9 cellular contexts compared by ENCODE assay signal in the genomic region with DNA sequence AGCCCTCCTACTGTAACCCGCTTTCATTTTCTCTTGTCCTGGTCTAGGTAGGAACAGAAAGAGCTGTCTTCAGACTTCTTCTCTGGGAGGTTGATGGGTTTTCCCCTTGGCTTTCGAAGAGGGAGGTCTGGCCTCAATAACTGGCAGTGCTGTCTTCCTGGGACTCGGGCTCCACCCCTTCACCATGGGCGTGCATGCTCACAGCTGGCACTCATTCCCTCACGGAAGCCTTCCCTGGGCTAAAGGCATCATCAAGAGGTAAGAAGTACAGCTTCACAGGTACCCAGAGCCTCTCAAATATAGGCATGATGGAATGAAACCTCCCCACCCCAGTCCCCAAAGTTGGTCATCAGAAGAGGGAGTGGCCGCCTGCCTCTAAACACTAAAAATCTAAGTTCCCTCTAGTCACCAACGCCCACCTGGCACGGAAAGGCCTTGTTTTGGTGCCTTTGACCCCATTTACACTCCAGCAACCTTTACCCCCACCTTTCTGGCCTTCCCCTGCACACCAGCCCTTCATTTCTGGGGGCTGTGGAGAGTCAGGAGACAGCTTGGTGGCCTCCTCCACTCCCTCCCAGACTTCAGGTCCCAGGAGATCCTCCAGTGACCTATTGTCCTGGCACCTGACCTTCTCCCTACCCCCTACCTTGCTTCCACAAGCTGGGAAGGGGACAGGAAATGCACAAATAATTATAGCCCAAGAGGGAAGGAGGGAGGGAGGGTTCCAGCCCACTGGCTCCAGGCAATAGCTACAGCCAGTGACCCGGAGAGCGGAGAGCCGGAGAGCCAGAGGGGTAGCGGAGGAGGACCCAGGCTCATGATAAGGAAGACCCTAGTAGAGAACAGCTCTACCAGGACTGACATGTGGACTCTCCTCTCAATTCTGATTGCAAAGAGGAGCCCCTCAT. TPM values are rescaled to one million over a fixed set of nuclear protein-coding genes. Genes with fewer than 3 reads are reported as not detected.
A peak's percentile ranks its signal among the peaks of the same experiment; 100 is the strongest.
DNase-seq lines count a peak whose midpoint lies in the region; ATAC-seq and TF ChIP-seq lines count a peak whose summit lies in the region.
"Had no signal": no experiment of that assay in that cellular context is flagged by ENCODE, and none has a peak within 500 bp of the region (broad histone marks: within the 10 kb centered on the region; RNA-seq: fewer than 3 reads in every experiment).

No MANE protein-coding gene starts in this region.

- peak overlapping the region; percentile 57 for H3K27ac Mint-ChIP-seq in endothelial cell (ENCODE audit: unreplicated experiment)

- no peak for TF ChIP-seq CTCF in GM13976 (IDR thresholded peaks at IDR 0.05; ENCODE audit: borderline replicate concordance, control extremely low read depth, extremely low read depth, insufficient read depth, missing control alignments)
- TF ChIP-seq CTCF in endothelial cell (IDR thresholded peaks at IDR 0.05; ENCODE audit: unreplicated experiment) = no peak
- TF ChIP-seq CTCF in thoracic aorta (IDR thresholded peaks at IDR 0.05) = no peak

- no peaks in the 10 kb centered on the region for H3K9me3 ChIP-seq in thoracic aorta

- peaks cover 65% of the 10 kb centered on the region for H3K4me1 Mint-ChIP-seq in endothelial cell (ENCODE audit: unreplicated experiment)

- peak; percentile 32 for ATAC-seq in GM19468 (IDR thresholded peaks at IDR 0.05; ENCODE audit: extremely low read depth, unreplicated experiment)
- peak; percentile 65 for ATAC-seq in HG03520 (IDR thresholded peaks at IDR 0.05; ENCODE audit: unreplicated experiment)
- no peak for ATAC-seq in thoracic aorta (ENCODE audit: insufficient number of reproducible peaks, low FRiP score, low read depth)

- peaks cover 22% of the 10 kb centered on the region for H3K27me3 Mint-ChIP-seq in endothelial cell (ENCODE audit: unreplicated experiment)

- peak overlapping the region; percentile 93 for H3K4me3 Mint-ChIP-seq in endothelial cell (ENCODE audit: unreplicated experiment)

- H3K36me3 Mint-ChIP-seq in endothelial cell (ENCODE audit: low read depth, unreplicated experiment) = peaks cover 29% of the 10 kb centered on the region

- peaks cover 43 to 83% of the 10 kb centered on the region in 2 donors for H3K4me1 ChIP-seq in thoracic aorta (ENCODE audit: control insufficient read depth in 1 of 2, low read depth in 2 of 2)

- H3K9me3 Mint-ChIP-seq in endothelial cell (ENCODE audit: unreplicated experiment) = no peaks in the 10 kb centered on the region

- DNase-seq in GM13976 (ENCODE audit: low spot score) (peak; percentile 84), endothelial cell (ENCODE audit: low spot score) (no peak), thoracic aorta (ENCODE audit: low spot score) (no peak), cortex of kidney (lab: John Stamatoyannopoulos, UW) (no peak), NCI-H2029 treated with DMSO at 0.1 percent for 48 hours (lab: John Stamatoyannopoulos, UW) (no peak), NCI-H2029 (lab: John Stamatoyannopoulos, UW) (no peak)
- DNase-seq: IMR-90 had no signal

- H3K36me3 ChIP-seq in thoracic aorta = no peaks in the 10 kb centered on the region

- H3K27me3 ChIP-seq in thoracic aorta (replicated peaks; ENCODE audit: insufficient read depth) = no peaks in the 10 kb centered on the region

- H3K27ac ChIP-seq in thoracic aorta = peak overlapping the region; percentile 96

- H3K4me3 ChIP-seq in thoracic aorta = peak overlapping the region; percentile 11

- in situ Hi-C loops in GM13976 (cut with MboI; ENCODE audit: low sequenced_read_pairs, unreplicated experiment) = no loop called here

RNA-seq across cellular contexts. Expression of a gene that starts 2.8 kb away (rescaled TPM):
- total RNA-seq in endothelial cell (ENCODE audit: unreplicated experiment) = 81.5 TPM
- 10 to 100 TPM; 40.9 to 77.4 TPM for total RNA-seq in thoracic aorta

RNA-seq across cellular contexts. Expression of a gene that starts 17.1 kb away (rescaled TPM):
- total RNA-seq in endothelial cell (ENCODE audit: unreplicated experiment) = 65.5 TPM
- total RNA-seq in thoracic aorta = 100 to 1,000 TPM in 1 of 2 donors, 10 to 100 TPM in 1; 60.5 to 107 TPM

RNA-seq across cellular contexts. Expression of a gene that starts 30.6 kb away (rescaled TPM):
- total RNA-seq in endothelial cell (ENCODE audit: unreplicated experiment) = 1.6 TPM
- under 1 TPM in 1 of 2 donors, not detected in 1; 0.49 TPM for total RNA-seq in thoracic aorta

RNA-seq across cellular contexts. Expression of a gene that starts 50.1 kb away (rescaled TPM):
- total RNA-seq in endothelial cell (ENCODE audit: unreplicated experiment) (36.8 TPM), thoracic aorta (10 to 100 TPM in 1 of 2 donors, 1 to 10 TPM in 1; 8.1 to 16.8 TPM)
